18 cellular contexts compared by ENCODE assay signal in genomic region chr14:53510281-53510912, GRCh38.
A peak's percentile ranks its signal among the peaks of the same experiment; 100 is the strongest.
DNase-seq lines count a peak whose midpoint lies in the region; ATAC-seq, FAIRE-seq and TF ChIP-seq lines count a peak whose summit lies in the region.
"Had no signal": no experiment of that assay in that cellular context is flagged by ENCODE, and none has a peak within 500 bp of the region (broad histone marks: within the 10 kb centered on the region; RNA-seq: fewer than 3 reads in every experiment).

No MANE protein-coding gene starts in this region.

- H3K79me1 ChIP-seq in H9 (ENCODE audit: insufficient read depth, low read depth, low read length, poor library complexity, severe bottlenecking): no peaks in the 10 kb centered on the region

- CTCF ChIA-PET in HepG2 (lab: Yijun Ruan, JAX; ENCODE audit: low intra/inter-chr PET ratio, low total read pairs): no interaction called here
- CTCF ChIA-PET in mammary epithelial cell (lab: Charles Lee; ENCODE audit: low non-redundant PET): no interaction called here

- no peak overlapping the region for H3K27ac ChIP-seq in HepG2 (ENCODE audit: extremely low read length, insufficient read depth, low read length)
- H3K27ac ChIP-seq in right lobe of liver: no peak overlapping the region
- peak overlapping the region; percentile 87 for H3K27ac ChIP-seq in mammary epithelial cell (ENCODE audit: insufficient read depth, low read depth, low read length)
- peak overlapping the region; percentile 85 for H3K27ac ChIP-seq in hepatocyte
- peak overlapping the region; percentile 92 for H3K27ac ChIP-seq in vagina
- no peak overlapping the region for H3K27ac ChIP-seq in H9 (ENCODE audit: insufficient read length, low read depth, low read length)

- H2BK120ac ChIP-seq in H9 (ENCODE audit: low read depth, low read length, poor library complexity, severe bottlenecking): no peak overlapping the region

- H3K27me3 ChIP-seq in HepG2 (ENCODE audit: control insufficient read depth in 1 of 2, insufficient read depth in 2 of 2, low read length in 2 of 2) (peaks cover 3 to 4% of the 10 kb centered on the region in 2 experiments; a peak in 2 of 5 replicates), right lobe of liver (no peaks in the 10 kb centered on the region), mammary epithelial cell (ENCODE audit: insufficient read depth, low read length) (no peaks in the 10 kb centered on the region), hepatocyte (no peaks in the 10 kb centered on the region), vagina (no peaks in the 10 kb centered on the region), H9 (ENCODE audit: insufficient read depth, low read length) (no peaks in the 10 kb centered on the region)
- H3K27me3 ChIP-seq: upper lobe of left lung had no signal

- ATAC-seq in HepG2: no peak
- no peak for ATAC-seq in right lobe of liver
- no peak for ATAC-seq in GM21367 (IDR thresholded peaks at IDR 0.05; ENCODE audit: unreplicated experiment)

- no peaks in the 10 kb centered on the region for H3K36me3 ChIP-seq in HepG2 (replicated peaks in 1 of 2; ENCODE audit: control insufficient read depth in 1 of 2, insufficient read depth in 2 of 2, low read length in 2 of 2)
- H3K36me3 ChIP-seq in right lobe of liver: no peaks in the 10 kb centered on the region
- no peaks in the 10 kb centered on the region for H3K36me3 ChIP-seq in mammary epithelial cell (ENCODE audit: insufficient read depth, low read length)
- H3K36me3 ChIP-seq in hepatocyte (replicated peaks; ENCODE audit: insufficient read depth, low read depth): no peaks in the 10 kb centered on the region
- H3K36me3 ChIP-seq in vagina: no peaks in the 10 kb centered on the region
- H3K36me3 ChIP-seq: upper lobe of left lung had no signal

- H3K36me3 Mint-ChIP-seq in H9 (ENCODE audit: insufficient read depth in 1 of 3, low read depth in 3 of 3): no peaks in the 10 kb centered on the region
- H3K36me3 Mint-ChIP-seq: CD4-positive, CD25-positive, alpha-beta regulatory T cell; mesothelial cell of epicardium had no signal

- dilution Hi-C loops in mammary epithelial cell (cut with HindIII; ENCODE audit: low sequenced_read_pairs): no loop called here

- H3K9me3 ChIP-seq in HepG2 (ENCODE audit: low read length) (no peaks in the 10 kb centered on the region), right lobe of liver (no peaks in the 10 kb centered on the region), mammary epithelial cell (replicated peaks; ENCODE audit: insufficient read depth, low read length) (no peaks in the 10 kb centered on the region), hepatocyte (ENCODE audit: low read depth) (no peaks in the 10 kb centered on the region), vagina (no peaks in the 10 kb centered on the region), H9 (ENCODE audit: control insufficient read depth, low read depth, low read length) (no peaks in the 10 kb centered on the region)
- H3K9me3 ChIP-seq: upper lobe of left lung had no signal

- H3K27ac Mint-ChIP-seq in H9: no peak overlapping the region
- H3K27ac Mint-ChIP-seq: CD4-positive, CD25-positive, alpha-beta regulatory T cell had no signal

- no peak overlapping the region for H3K4me3 ChIP-seq in HepG2 (replicated peaks in 1 of 3; ENCODE audit: insufficient read depth in 1 of 3, low read depth in 2 of 3, low read length in 3 of 3)
- H3K4me3 ChIP-seq in right lobe of liver: no peak overlapping the region
- no peak overlapping the region for H3K4me3 ChIP-seq in mammary epithelial cell (replicated peaks in 1 of 3; ENCODE audit: insufficient read depth in 1 of 3, low read depth in 2 of 3, low read length in 3 of 3)
- no peak overlapping the region for H3K4me3 ChIP-seq in hepatocyte
- H3K4me3 ChIP-seq in vagina: no peak overlapping the region
- H3K4me3 ChIP-seq: upper lobe of left lung had no signal

- intact Hi-C loops in HepG2 (cut with micrococcal nuclease; ENCODE audit: unreplicated experiment) (no loop called here), right lobe of liver (cut with DNase I) (no loop called here), mammary epithelial cell (cut with micrococcal nuclease) (no loop called here), vagina (cut with DNase I) (no loop called here)

- no peak for TF ChIP-seq POLR2A in HepG2 (IDR thresholded peaks at IDR 0.05; ENCODE audit: insufficient read depth in 1 of 2, low read depth in 2 of 2, low read length in 2 of 2)
- TF ChIP-seq POLR2A in right lobe of liver (IDR thresholded peaks at IDR 0.05): no peak
- no peak for TF ChIP-seq POLR2A in vagina (IDR thresholded peaks at IDR 0.05)

- no peak overlapping the region for H3K23ac ChIP-seq in H9 (ENCODE audit: insufficient read length, low read depth, low read length)

- H2BK5ac ChIP-seq in H9 (ENCODE audit: insufficient read length, low read length): no peak overlapping the region

- no peaks in the 10 kb centered on the region for H3K9me2 ChIP-seq in hepatocyte (replicated peaks; ENCODE audit: insufficient read depth)

- BruUV-seq in HepG2 (replicated peaks; lab: Mats Ljungman, UMichigan) (no TSS peak), mammary epithelial cell (replicated peaks; lab: Mats Ljungman, UMichigan) (no TSS peak)

- no peak overlapping the region for H3K9ac ChIP-seq in HepG2 (ENCODE audit: insufficient read depth, low read depth, low read length)
- peak overlapping the region; percentile 21 for H3K9ac ChIP-seq in mammary epithelial cell (ENCODE audit: insufficient read depth, low read length)
- no peak overlapping the region for H3K9ac ChIP-seq in H9 (ENCODE audit: extremely low read depth, insufficient read length, low read length)

- no peak overlapping the region for H4K5ac ChIP-seq in H9 (ENCODE audit: insufficient read length, low read depth, low read length)

- no peak overlapping the region for H2AFZ ChIP-seq in HepG2 (ENCODE audit: low read length)
- peak overlapping the region; percentile 36 for H2AFZ ChIP-seq in mammary epithelial cell (ENCODE audit: low read depth, low read length)
- H2AFZ ChIP-seq in hepatocyte: no peak overlapping the region
- H2AFZ ChIP-seq in H9 (ENCODE audit: low read length): no peak overlapping the region

- H2BK12ac ChIP-seq in H9 (ENCODE audit: insufficient read length, low read depth, low read length): no peak overlapping the region

- no peak overlapping the region for H4K8ac ChIP-seq in H9 (replicated peaks; ENCODE audit: insufficient read length, low read depth, low read length)

- FAIRE-seq in HepG2 (lab: Jason Lieb, UNC): no peak
- FAIRE-seq: islet of Langerhans had no signal

- no peaks in the 10 kb centered on the region for H3K27me3 Mint-ChIP-seq in H9 (ENCODE audit: low read depth)

- no peak overlapping the region for H2BK20ac ChIP-seq in H9 (ENCODE audit: low read depth, low read length, poor library complexity, severe bottlenecking)

- H3K9me3 Mint-ChIP-seq in H9: no peaks in the 10 kb centered on the region

- H2AK5ac ChIP-seq in H9 (ENCODE audit: insufficient read length, low read length): no peak overlapping the region

- no peaks in the 10 kb centered on the region for H3K23me2 ChIP-seq in H9 (ENCODE audit: insufficient read length, low read depth, low read length, poor library complexity, severe bottlenecking)

- H3K4me1 ChIP-seq in HepG2 (ENCODE audit: insufficient read depth, low read length) (no peaks in the 10 kb centered on the region), right lobe of liver (no peaks in the 10 kb centered on the region), mammary epithelial cell (ENCODE audit: insufficient read depth, low read length) (peaks cover 23% of the 10 kb centered on the region), hepatocyte (ENCODE audit: insufficient read depth) (peaks cover 9% of the 10 kb centered on the region), vagina (peaks cover 29% of the 10 kb centered on the region), H9 (ENCODE audit: insufficient read depth, low read length) (no peaks in the 10 kb centered on the region)

- H3K4me1 Mint-ChIP-seq in H9: 0 out of 4 replicates have a peak, but pooled peaks cover 0 to 2% of the 10 kb centered on the region in 2 experiments
- H3K4me1 Mint-ChIP-seq: CD4-positive, CD25-positive, alpha-beta regulatory T cell had no signal

- no peak overlapping the region for H4K91ac ChIP-seq in H9 (ENCODE audit: insufficient read length, low read depth, low read length)

- in situ Hi-C loops in HepG2 (cut with HindIII; ENCODE audit: extremely low pct_ligation_motif_present, low pct_unique_long_range_greater_than_20kb): no loop called here
- in situ Hi-C loops in mammary epithelial cell (cut with MboI; ENCODE audit: low sequenced_read_pairs in 2 of 2): no loop called here

- no peak overlapping the region for H3T11ph ChIP-seq in H9 (ENCODE audit: low read length)

- H3K4me3 Mint-ChIP-seq in H9: no peak overlapping the region
- H3K4me3 Mint-ChIP-seq: CD4-positive, CD25-positive, alpha-beta regulatory T cell; mesothelial cell of epicardium had no signal

- H3K4ac ChIP-seq in H9 (ENCODE audit: low read depth, low read length): no peak overlapping the region

- H4K20me1 ChIP-seq in HepG2 (ENCODE audit: insufficient read depth, low read length): no peaks in the 10 kb centered on the region
- H4K20me1 ChIP-seq in mammary epithelial cell (ENCODE audit: insufficient read depth, low read length): no peaks in the 10 kb centered on the region
- no peaks in the 10 kb centered on the region for H4K20me1 ChIP-seq in hepatocyte (ENCODE audit: insufficient read depth, poor library complexity, severe bottlenecking)
- H4K20me1 ChIP-seq in H9 (ENCODE audit: control insufficient read depth, insufficient read depth, insufficient read length): no peaks in the 10 kb centered on the region

- POLR2A ChIA-PET in HepG2 (lab: Yijun Ruan, JAX): no interaction called here

- H3K14ac ChIP-seq in H9 (ENCODE audit: insufficient read depth, low read length): no peak overlapping the region

- TF ChIP-seq CTCF in HepG2 (CRISPR knock-in tag; IDR thresholded peaks at IDR 0.05) (no peak), right lobe of liver (IDR thresholded peaks at IDR 0.05) (no peak), mammary epithelial cell (conservative IDR thresholded peaks at IDR 0.05 in 1 of 2, IDR thresholded peaks at IDR 0.05 in 1 of 2; ENCODE audit: extremely low read depth in 1 of 2, insufficient read depth in 1 of 2, low read depth in 1 of 2, low read length in 2 of 2) (no peak), hepatocyte (IDR thresholded peaks at IDR 0.05; ENCODE audit: poor library complexity) (no peak), vagina (IDR thresholded peaks at IDR 0.05) (no peak), H9 (conservative IDR thresholded peaks at IDR 0.05) (no peak)

- no peak for TF ChIP-seq RAD21 in HepG2 (CRISPR knock-in tag; IDR thresholded peaks at IDR 0.05)

- no peak overlapping the region for H2BK15ac ChIP-seq in H9 (ENCODE audit: low read depth, low read length)

- DNase-seq in HepG2 (ENCODE audit: low spot score): no peak
- no peak for DNase-seq in right lobe of liver
- peak; percentile 40 for DNase-seq in mammary epithelial cell
- DNase-seq in hepatocyte (ENCODE audit: low spot score): no peak
- no peak for DNase-seq in vagina (ENCODE audit: extremely low spot score in 2 of 2)
- DNase-seq in germinal center (ENCODE audit: low spot score): no peak
- DNase-seq in H9: no peak
- DNase-seq: activated CD4-positive, alpha-beta T cell treated with anti-CD3 and anti-CD28 coated beads, Interleukin-2, amount 50 U/mL, for 1 hour; anterior cingulate cortex; CD4-positive, CD25-positive, alpha-beta regulatory T cell; DMS153; head of caudate nucleus; NCI-H1417 treated with DMSO at 0.1 percent for 48 hours; stimulated activated naive CD4-positive, alpha-beta T cell treated with Interleukin-2 at 50 U/mL for 16 hours; upper lobe of left lung had no signal

- TF ChIP-seq EP300 in HepG2 (IDR thresholded peaks at IDR 0.05; ENCODE audit: low read depth in 2 of 2, low read length in 2 of 2) (no peak), HepG2 (CRISPR knock-in tag; IDR thresholded peaks at IDR 0.05; ENCODE audit: borderline replicate concordance) (no peak)

- H3K4me2 ChIP-seq in HepG2 (ENCODE audit: low read depth, low read length) (no peak overlapping the region), mammary epithelial cell (ENCODE audit: insufficient read depth, low read depth, low read length) (peak overlapping the region; percentile 43), hepatocyte (no peak overlapping the region), H9 (ENCODE audit: insufficient read depth, insufficient read length, low read length) (no peak overlapping the region)

- H3K18ac ChIP-seq in H9 (ENCODE audit: insufficient read length, low read depth, low read length): no peak overlapping the region

- no peak overlapping the region for H3K56ac ChIP-seq in H9 (ENCODE audit: insufficient read length, low read depth, low read length)

- H3K79me2 ChIP-seq in HepG2 (ENCODE audit: insufficient read depth, low read length) (no peaks in the 10 kb centered on the region), mammary epithelial cell (ENCODE audit: insufficient read depth, low read length) (no peaks in the 10 kb centered on the region), hepatocyte (no peaks in the 10 kb centered on the region), H9 (ENCODE audit: insufficient read depth, low read length) (no peaks in the 10 kb centered on the region)

Comparison
In these comparisons a context has a peak if more than half of its experiments do, and no peak if none do; other contexts are left out.
1. H3K27ac ChIP-seq: peak in mammary epithelial cell (single experiment), hepatocyte (single experiment) and vagina (single experiment); none in HepG2 (single experiment), right lobe of liver (0 of 3) and H9 (single experiment).